10 cellular contexts compared by ENCODE assay signal in genomic region chr13:22061806-22062391, GRCh38.
DNase-seq lines count a peak whose midpoint lies in the region; ATAC-seq and TF ChIP-seq lines count a peak whose summit lies in the region.
"Had no signal": no experiment of that assay in that cellular context is flagged by ENCODE, and none has a peak within 500 bp of the region (broad histone marks: within the 10 kb centered on the region; RNA-seq: fewer than 3 reads in every experiment).

No MANE protein-coding gene starts in this region.

- intact Hi-C loops in left ventricle myocardium inferior (cut with micrococcal nuclease): no loop called here

- H3K4me3 ChIP-seq in GM12865 (ENCODE audit: low read depth, low read length): peak overlapping the region; percentile 33
- no peak overlapping the region for H3K4me3 ChIP-seq in left ventricle myocardium inferior
- H3K4me3 ChIP-seq in gastroesophageal sphincter: no peak overlapping the region

- no peak for TF ChIP-seq POLR2A in gastroesophageal sphincter (IDR thresholded peaks at IDR 0.05)

- peaks cover 8% of the 10 kb centered on the region for H3K9me3 Mint-ChIP-seq in activated naive CD8-positive, alpha-beta T cell treated with anti-CD3 and anti-CD28 coated beads, Interleukin-2, amount 50 U/mL, for 24 hours

- H3K9me3 ChIP-seq in left ventricle myocardium inferior (replicated peaks) (no peaks in the 10 kb centered on the region), gastroesophageal sphincter (no peaks in the 10 kb centered on the region)

- H3K4me3 Mint-ChIP-seq in activated naive CD8-positive, alpha-beta T cell treated with anti-CD3 and anti-CD28 coated beads, Interleukin-2, amount 50 U/mL, for 24 hours: peak overlapping the region; percentile 77

- H3K36me3 ChIP-seq in left ventricle myocardium inferior: no peaks in the 10 kb centered on the region
- H3K36me3 ChIP-seq in gastroesophageal sphincter: no peaks in the 10 kb centered on the region

- H3K27ac ChIP-seq in left ventricle myocardium inferior (replicated peaks) (no peak overlapping the region), gastroesophageal sphincter (no peak overlapping the region)

- no peak for TF ChIP-seq CTCF in GM12865 (IDR thresholded peaks at IDR 0.05; ENCODE audit: insufficient read depth, low read depth, low read length, missing control alignments)
- no peak for TF ChIP-seq CTCF in left ventricle myocardium inferior (IDR thresholded peaks at IDR 0.05; ENCODE audit: borderline replicate concordance)
- no peak for TF ChIP-seq CTCF in gastroesophageal sphincter (IDR thresholded peaks at IDR 0.05)

- H3K4me1 ChIP-seq in left ventricle myocardium inferior (no peaks in the 10 kb centered on the region), gastroesophageal sphincter (no peaks in the 10 kb centered on the region)

- ATAC-seq in GM19452 (IDR thresholded peaks at IDR 0.05; ENCODE audit: unreplicated experiment) (peak; percentile 84), HG03159 (IDR thresholded peaks at IDR 0.05; ENCODE audit: unreplicated experiment) (peak; percentile 69), gastroesophageal sphincter (no peak)
- peak; percentile 22 for ATAC-seq in activated naive CD8-positive, alpha-beta T cell treated with anti-CD3 and anti-CD28 coated beads, Interleukin-2, amount 50 U/mL, for 24 hours

- H3K4me1 Mint-ChIP-seq in activated naive CD8-positive, alpha-beta T cell treated with anti-CD3 and anti-CD28 coated beads, Interleukin-2, amount 50 U/mL, for 24 hours: peaks cover 69% of the 10 kb centered on the region

- TF ChIP-seq EP300 in gastroesophageal sphincter (IDR thresholded peaks at IDR 0.05): no peak

- no peaks in the 10 kb centered on the region for H3K27me3 ChIP-seq in left ventricle myocardium inferior (ENCODE audit: low read depth)
- no peaks in the 10 kb centered on the region for H3K27me3 ChIP-seq in gastroesophageal sphincter

- H3K27me3 Mint-ChIP-seq in activated naive CD8-positive, alpha-beta T cell treated with anti-CD3 and anti-CD28 coated beads, Interleukin-2, amount 50 U/mL, for 24 hours: no peaks in the 10 kb centered on the region

- WGBS in gastroesophageal sphincter (ENCODE audit: low coverage in 1 of 2), 2 donors: 39 to 51% methylated on average over 3 to 7 of the region's 7 CpGs

- peak overlapping the region; percentile 89 for H3K27ac Mint-ChIP-seq in activated naive CD8-positive, alpha-beta T cell treated with anti-CD3 and anti-CD28 coated beads, Interleukin-2, amount 50 U/mL, for 24 hours

- peaks cover 19% of the 10 kb centered on the region for H3K36me3 Mint-ChIP-seq in activated naive CD8-positive, alpha-beta T cell treated with anti-CD3 and anti-CD28 coated beads, Interleukin-2, amount 50 U/mL, for 24 hours (ENCODE audit: low read depth)

- DNase-seq in GM12865 (ENCODE audit: low read depth) (peak; percentile 79), NCI-H2227 (lab: John Stamatoyannopoulos, UW; ENCODE audit: unreplicated experiment) (no peak), left ventricle myocardium inferior (no peak)
- no peak for DNase-seq in activated naive CD8-positive, alpha-beta T cell treated with anti-CD3 and anti-CD28 coated beads, Interleukin-2, amount 50 U/mL, for 24 hours
- no peak for DNase-seq in effector CD8-positive, alpha-beta T cell (lab: John Stamatoyannopoulos, UW)
- DNase-seq: aorta, GF-D8 had no signal
